In the genomic region with DNA sequence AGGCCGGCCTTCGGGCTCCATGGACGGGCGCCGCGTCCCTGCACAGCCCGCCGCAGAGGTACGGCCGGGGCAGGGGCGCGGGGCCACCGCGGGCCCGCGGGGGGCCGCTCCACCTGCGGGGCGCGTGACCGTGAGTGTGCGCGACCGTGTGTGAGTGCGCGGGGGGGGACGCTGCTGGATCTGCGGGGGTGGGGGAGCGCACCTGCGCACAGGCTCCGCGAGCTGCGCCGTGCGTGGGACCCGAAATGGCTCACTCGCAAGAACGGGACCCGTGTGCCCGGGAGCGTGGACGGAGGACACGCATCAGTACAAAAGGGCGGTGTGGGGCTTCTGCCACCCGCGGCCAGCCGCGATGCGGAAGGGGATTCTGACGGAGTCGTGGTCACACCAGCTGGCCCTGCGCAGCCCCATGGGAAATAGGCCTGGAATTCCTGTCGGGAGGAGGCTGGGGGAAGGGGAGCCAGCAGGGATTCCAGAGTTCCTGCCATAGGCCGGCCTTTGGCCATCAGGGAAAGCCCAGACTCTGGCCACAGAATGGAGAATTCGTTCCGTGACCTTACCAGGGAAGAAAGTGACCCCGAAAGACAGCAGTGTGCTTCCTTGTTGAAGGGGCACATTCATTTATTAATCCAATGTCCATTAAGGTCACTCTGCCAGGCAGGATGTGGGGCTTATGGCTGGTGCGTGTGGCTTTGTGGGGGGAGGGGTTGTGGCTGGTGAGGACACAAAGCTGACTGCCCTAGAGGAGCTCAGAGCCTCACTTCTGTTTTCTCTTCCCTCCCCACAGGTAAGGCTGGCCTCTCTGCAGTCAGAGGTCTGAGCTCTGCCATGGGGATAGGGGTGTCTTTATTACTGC, we compare ENCODE assay signal across 8 cellular contexts. TPM values are rescaled to one million over a fixed set of nuclear protein-coding genes. Genes with fewer than 3 reads are reported as not detected.
A peak's percentile ranks its signal among the peaks of the same experiment; 100 is the strongest.
DNase-seq lines count a peak whose midpoint lies in the region; ATAC-seq and TF ChIP-seq lines count a peak whose summit lies in the region.

No MANE protein-coding gene starts in this region.

- CTCF ChIA-PET in CD8-positive, alpha-beta memory T cell (lab: Charles Lee): interaction anchor here (0.7 to 2.7 kb wide), 9 partner anchors 9 to 215 kb away, joined by 3 to 9 read pairs (median 4); partner anchors contain the start of genes ACTR3C and LRRC61

- no peaks in the 10 kb centered on the region for H3K9me3 ChIP-seq in CD8-positive, alpha-beta memory T cell (ENCODE audit: low read length)
- H3K9me3 ChIP-seq in RWPE2 (ENCODE audit: severe bottlenecking) (no peaks in the 10 kb centered on the region), prostate gland (no peaks in the 10 kb centered on the region)

- H3K4me3 ChIP-seq in CD8-positive, alpha-beta memory T cell (ENCODE audit: low read length): peak overlapping the region; percentile 83
- H3K4me3 ChIP-seq in RWPE2 (ENCODE audit: severe bottlenecking) (peak overlapping the region; percentile 76), prostate gland (peak overlapping the region; percentile 86 to 88)

- peaks cover 0 to 2% of the 10 kb centered on the region in 2 donors for H3K27me3 Mint-ChIP-seq in CD8-positive, alpha-beta memory T cell

- H3K27ac ChIP-seq in CD8-positive, alpha-beta memory T cell (ENCODE audit: low read depth, low read length): peak overlapping the region; percentile 94
- peak overlapping the region; percentile 39 for H3K27ac ChIP-seq in RWPE2 (ENCODE audit: poor library complexity, severe bottlenecking)
- H3K27ac ChIP-seq in adipose tissue (ENCODE audit: low read depth, low read length): peak overlapping the region; percentile 34
- H3K27ac ChIP-seq in prostate gland: peak overlapping the region; percentile 95 to 97

- intact Hi-C loops in cardiac septum (cut with DNase I): loop anchor here (1.0 kb wide), 1 partner anchor 36 kb away; a partner anchor contains a TSS
- intact Hi-C loops in prostate gland (cut with DNase I): loop anchor here (1.0 kb wide), 1 partner anchor 9 kb away; no protein-coding TSS in a partner anchor

- peak overlapping the region; percentile 94 to 97 (median 94) for H3K4me3 Mint-ChIP-seq in CD8-positive, alpha-beta memory T cell

- H3K27me3 ChIP-seq in CD8-positive, alpha-beta memory T cell (ENCODE audit: insufficient read depth, low read length, poor library complexity, severe bottlenecking): no peaks in the 10 kb centered on the region
- H3K27me3 ChIP-seq in RWPE2 (ENCODE audit: insufficient read depth, poor library complexity, severe bottlenecking): no peaks in the 10 kb centered on the region
- no peaks in the 10 kb centered on the region for H3K27me3 ChIP-seq in prostate gland (replicated peaks; ENCODE audit: insufficient read depth)

- TF ChIP-seq POLR2A in prostate gland (IDR thresholded peaks at IDR 0.05): no peak

- H3K4me1 Mint-ChIP-seq in CD8-positive, alpha-beta memory T cell: peaks cover 31 to 46% (median 32%) of the 10 kb centered on the region in 3 donors

- POLR2A ChIA-PET in CD8-positive, alpha-beta memory T cell (lab: Charles Lee): interaction anchor here (0.9 to 2.6 kb wide), 6 partner anchors 9 to 37 kb away, joined by 3 to 24 read pairs (median 5); a partner anchor contains a TSS

- peaks cover 36% of the 10 kb centered on the region for H3K4me1 ChIP-seq in CD8-positive, alpha-beta memory T cell (ENCODE audit: insufficient read depth, low read length)
- peaks cover 4% of the 10 kb centered on the region for H3K4me1 ChIP-seq in RWPE2 (ENCODE audit: insufficient read depth, poor library complexity, severe bottlenecking)
- peaks cover 29% of the 10 kb centered on the region for H3K4me1 ChIP-seq in prostate gland (replicated peaks)

- no peaks in the 10 kb centered on the region for H3K9me3 Mint-ChIP-seq in CD8-positive, alpha-beta memory T cell

- DNase-seq in CD8-positive, alpha-beta memory T cell: peak in 4 of 5 donors; percentile 41 to 76 (median 58)
- DNase-seq in RWPE2 (ENCODE audit: low spot score) (no peak), cardiac septum (ENCODE audit: low spot score) (peak; percentile 86), prostate gland (ENCODE audit: low spot score) (peak; percentile 45), middle frontal gyrus (ENCODE audit: extremely low spot score, low spot score) (no peak)

- ATAC-seq in GM19372 (IDR thresholded peaks at IDR 0.05; ENCODE audit: low read depth, unreplicated experiment): peak; percentile 37
- ATAC-seq in HG03460 (IDR thresholded peaks at IDR 0.05; ENCODE audit: unreplicated experiment): peak; percentile 49
- ATAC-seq in RWPE2 (ENCODE audit: low read depth): peak; percentile 55

- 0 to 1% (median 0%) methylated on average over 50 to 58 of the region's 58 CpGs for WGBS in adipose tissue, 3 donors
- 0% methylated on average over 57 of the region's 58 CpGs for WGBS in prostate gland

- no peaks in the 10 kb centered on the region for H3K36me3 ChIP-seq in CD8-positive, alpha-beta memory T cell (ENCODE audit: insufficient read depth, low read length)
- H3K36me3 ChIP-seq in RWPE2 (ENCODE audit: low read depth) (peaks cover 16% of the 10 kb centered on the region), prostate gland (no peaks in the 10 kb centered on the region)

- TF ChIP-seq CTCF in RWPE2 (IDR thresholded peaks at IDR 0.05; ENCODE audit: poor library complexity, severe bottlenecking): no peak
- no peak for TF ChIP-seq CTCF in prostate gland (IDR thresholded peaks at IDR 0.05)

- H3K27ac Mint-ChIP-seq in CD8-positive, alpha-beta memory T cell: peak overlapping the region; percentile 88 to 97 (median 94)

- peaks cover 0 to 34% (median 0%) of the 10 kb centered on the region in 3 donors for H3K36me3 Mint-ChIP-seq in CD8-positive, alpha-beta memory T cell

RNA-seq across cellular contexts. Expression of gene REPIN1, which starts 0.5 kb away (rescaled TPM):
- 10 to 100 TPM; 57.0 to 58.2 TPM for total RNA-seq in CD8-positive, alpha-beta memory T cell
- polyA plus RNA-seq in CD8-positive, alpha-beta memory T cell: 60.8 TPM
- 10 to 100 TPM; 23.1 to 64.3 (median 59.3) TPM for polyA plus RNA-seq in adipose tissue
- total RNA-seq in cardiac septum (85.5 TPM), prostate gland (100 to 1,000 TPM; 150 to 171 TPM)

RNA-seq across cellular contexts. Expression of gene ZNF775, which starts 10.0 kb away (rescaled TPM):
- 1 to 10 TPM; 6.0 TPM for total RNA-seq in CD8-positive, alpha-beta memory T cell
- polyA plus RNA-seq in CD8-positive, alpha-beta memory T cell: 8.7 TPM
- 1 to 10 TPM; 1.1 to 2.8 (median 1.5) TPM for polyA plus RNA-seq in adipose tissue
- total RNA-seq in cardiac septum (3.4 TPM), prostate gland (10 to 100 TPM; 14.4 to 14.8 TPM)

RNA-seq across cellular contexts. Expression of gene RARRES2, which starts 27.7 kb away (rescaled TPM):
- not detected for total RNA-seq in CD8-positive, alpha-beta memory T cell
- polyA plus RNA-seq in CD8-positive, alpha-beta memory T cell: not detected
- 100 to 1,000 TPM; 206 to 478 (median 353) TPM for polyA plus RNA-seq in adipose tissue
- total RNA-seq in cardiac septum (10.6 TPM), prostate gland (10 to 100 TPM; 98.8 to 99.8 TPM)

RNA-seq across cellular contexts. Expression of gene ACTR3C, which starts 45.8 kb away (rescaled TPM):
- 1 to 10 TPM; 4.5 to 6.6 TPM for total RNA-seq in CD8-positive, alpha-beta memory T cell
- polyA plus RNA-seq in CD8-positive, alpha-beta memory T cell: 4.7 TPM
- polyA plus RNA-seq in adipose tissue: 1 to 10 TPM; 2.0 to 8.4 (median 3.5) TPM
- 4.6 TPM for total RNA-seq in cardiac septum
- total RNA-seq in prostate gland: 10 to 100 TPM; 10.7 to 15.1 TPM

RNA-seq across cellular contexts. Expression of gene LRRC61, which starts 46.0 kb away (rescaled TPM):
- total RNA-seq in CD8-positive, alpha-beta memory T cell: 10 to 100 TPM; 27.9 to 32.0 TPM
- 25.8 TPM for polyA plus RNA-seq in CD8-positive, alpha-beta memory T cell
- 10 to 100 TPM in 1 of 3 donors, 1 to 10 TPM in 2; 1.3 to 12.1 (median 8.6) TPM for polyA plus RNA-seq in adipose tissue
- total RNA-seq in cardiac septum: 4.4 TPM
- 10 to 100 TPM; 25.8 to 34.4 TPM for total RNA-seq in prostate gland

Comparison
In these comparisons a context has a peak if more than half of its experiments do, and no peak if none do; other contexts are left out.
1. DNase-seq: peak in CD8-positive, alpha-beta memory T cell (4 of 5), cardiac septum (single experiment) and prostate gland (single experiment); none in RWPE2 (single experiment) and middle frontal gyrus (single experiment).
2. H3K27ac ChIP-seq: peak in every context shown above with its lines; median percentile 96 in prostate gland; 94 in CD8-positive, alpha-beta memory T cell; 39 in RWPE2; 34 in adipose tissue.
3. RNA of gene RARRES2, which starts 27.7 kb away (total RNA-seq): 98.8 to 99.8 TPM in prostate gland and 10.6 TPM in cardiac septum (single experiment); not detected in CD8-positive, alpha-beta memory T cell; every median in the first group is over 10 times any median in the second.
4. Peak in every context shown above with its lines, with median percentiles within 50 percentile points of each other: H3K4me3 ChIP-seq and ATAC-seq.